Comparison of ENCODE assay signal across 11 cellular contexts in genomic region chr7:121449304-121449703, GRCh38. TPM values are rescaled to one million over a fixed set of nuclear protein-coding genes. Genes with fewer than 3 reads are reported as not detected.
A peak's percentile ranks its signal among the peaks of the same experiment; 100 is the strongest.
DNase-seq lines count a peak whose midpoint lies in the region; ATAC-seq and TF ChIP-seq lines count a peak whose summit lies in the region.
"Had no signal": no experiment of that assay in that cellular context is flagged by ENCODE, and none has a peak within 500 bp of the region (broad histone marks: within the 10 kb centered on the region; RNA-seq: fewer than 3 reads in every experiment).

No MANE protein-coding gene starts in this region.

- TF ChIP-seq CTCF in choroid plexus epithelial cell (conservative IDR thresholded peaks at IDR 0.05; ENCODE audit: low read depth, low read length), result peak; percentile 36

- no peak for ATAC-seq in GM21723 (IDR thresholded peaks at IDR 0.05; ENCODE audit: unreplicated experiment)
- no peak for ATAC-seq in GM21737 (IDR thresholded peaks at IDR 0.05; ENCODE audit: unreplicated experiment)
- no peak for ATAC-seq in HG02938 (IDR thresholded peaks at IDR 0.05; ENCODE audit: unreplicated experiment)

- DNase-seq in HCEC 1CT (peak; percentile 49), OCI-M2 (lab: John Stamatoyannopoulos, UW; ENCODE audit: unreplicated experiment) (peak; percentile 45), choroid plexus epithelial cell (ENCODE audit: low read depth) (peak; percentile 54), myocyte (ENCODE audit: low read depth) (peak; percentile 19)
- DNase-seq: CD4-positive, CD25-positive, alpha-beta regulatory T cell; nephron progenitor cell; stimulated activated CD8-positive, alpha-beta memory T cell treated with anti-CD3 and anti-CD28 coated beads, Interleukin-4, amount 100 ng/mL, for 48 hours had no signal

- H3K4me3 ChIP-seq in choroid plexus epithelial cell (ENCODE audit: low read depth, low read length), result no peak overlapping the region
- H3K4me3 ChIP-seq: right atrium auricular region had no signal

RNA-seq across cellular contexts. Expression of gene FAM3C, which starts 53.2 kb away (rescaled TPM):
- 111 and 166 TPM in 2 replicates for total RNA-seq in myocyte
- polyA plus RNA-seq in myocyte (2012), result 66.3 TPM
